In the genomic region with DNA sequence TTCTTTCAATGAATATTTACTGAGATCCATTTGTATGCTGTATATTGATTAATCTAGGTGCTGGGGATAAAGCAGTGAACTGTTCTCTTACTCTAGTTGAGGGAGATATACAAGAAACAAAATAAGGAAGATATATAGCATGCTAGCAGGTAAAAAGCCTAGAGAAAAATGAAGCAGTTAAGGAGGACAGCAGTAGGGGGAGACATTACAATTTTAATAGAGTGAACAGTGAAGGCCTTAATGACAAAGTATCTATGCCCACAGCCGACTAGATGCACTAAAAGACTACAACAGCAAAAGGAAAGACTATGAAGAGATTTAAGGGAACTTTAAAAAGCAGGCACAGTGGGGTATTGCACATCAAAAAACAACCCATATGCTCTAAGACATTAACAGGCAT, we compare ENCODE assay signal across 12 cellular contexts.
DNase-seq lines count a peak whose midpoint lies in the region; TF ChIP-seq lines count a peak whose summit lies in the region.
"Had no signal": no experiment of that assay in that cellular context is flagged by ENCODE, and none has a peak within 500 bp of the region (broad histone marks: within the 10 kb centered on the region; RNA-seq: fewer than 3 reads in every experiment).

No MANE protein-coding gene starts in this region.

- no peak overlapping the region for H3K4me3 ChIP-seq in colonic mucosa
- H3K4me3 ChIP-seq in right atrium auricular region = no peak overlapping the region

- H3K36me3 ChIP-seq in colonic mucosa (no peaks in the 10 kb centered on the region), right atrium auricular region (peaks cover 39% of the 10 kb centered on the region)

- H3K9me3 ChIP-seq in colonic mucosa (no peaks in the 10 kb centered on the region), right atrium auricular region (no peaks in the 10 kb centered on the region)

- no peak overlapping the region for H3K9ac ChIP-seq in colonic mucosa (ENCODE audit: low read depth in 2 of 2, low read length in 2 of 2)

- H3K4me1 Mint-ChIP-seq in chondrocyte (ENCODE audit: low read depth) = no peaks in the 10 kb centered on the region
- H3K4me1 Mint-ChIP-seq in activated naive CD4-positive, alpha-beta T cell treated with anti-CD3 and anti-CD28 coated beads for 36 hours (ENCODE audit: low read depth) = no peaks in the 10 kb centered on the region
- H3K4me1 Mint-ChIP-seq: stimulated activated effector memory CD8-positive, alpha-beta T cell treated with anti-CD3 and anti-CD28 coated beads, Interleukin-12 subunit alpha, Interleukin-12 subunit beta, amount 100 ng/mL, for 72 hours had no signal

- H3K27me3 Mint-ChIP-seq in chondrocyte (ENCODE audit: low read depth) = no peaks in the 10 kb centered on the region
- no peaks in the 10 kb centered on the region for H3K27me3 Mint-ChIP-seq in activated naive CD4-positive, alpha-beta T cell treated with anti-CD3 and anti-CD28 coated beads for 36 hours (ENCODE audit: low read depth)
- H3K27me3 Mint-ChIP-seq: CD8-positive, alpha-beta memory T cell had no signal

- H3K36me3 Mint-ChIP-seq in chondrocyte (ENCODE audit: low read depth) = peaks cover 14% of the 10 kb centered on the region
- H3K36me3 Mint-ChIP-seq in activated naive CD4-positive, alpha-beta T cell treated with anti-CD3 and anti-CD28 coated beads for 36 hours (ENCODE audit: low read depth) = peaks cover 20% of the 10 kb centered on the region

- CTCF ChIA-PET in GM10248 (lab: Yijun Ruan, JAX) = interaction anchor here (0.7 kb wide), 2 partner anchors 9 to 13 kb away, joined by 3 to 4 read pairs; no protein-coding TSS in a partner anchor
- CTCF ChIA-PET in activated naive CD4-positive, alpha-beta T cell treated with anti-CD3 and anti-CD28 coated beads for 36 hours (lab: Charles Lee) = interaction anchor here (0.6 kb wide), 1 partner anchor 163 kb away, joined by 3 read pairs; no protein-coding TSS in a partner anchor

- no peaks in the 10 kb centered on the region for H3K9me3 Mint-ChIP-seq in chondrocyte (ENCODE audit: low read depth)
- H3K9me3 Mint-ChIP-seq in activated naive CD4-positive, alpha-beta T cell treated with anti-CD3 and anti-CD28 coated beads for 36 hours = no peaks in the 10 kb centered on the region
- H3K9me3 Mint-ChIP-seq: CD8-positive, alpha-beta memory T cell; stimulated activated effector memory CD8-positive, alpha-beta T cell treated with anti-CD3 and anti-CD28 coated beads, Interleukin-12 subunit alpha, Interleukin-12 subunit beta, amount 100 ng/mL, for 72 hours had no signal

- DNase-seq in GM10248 (ENCODE audit: extremely low spot score) (peak; percentile 10), NCI-H524 treated with DMSO at 0.1 percent for 48 hours (lab: John Stamatoyannopoulos, UW) (peak; percentile 44), chondrocyte (ENCODE audit: low spot score) (no peak), colonic mucosa (no peak), right atrium auricular region (ENCODE audit: low spot score) (no peak), NOMO-1 treated with dmso at 0.1 percent for 144 hours (lab: John Stamatoyannopoulos, UW; ENCODE audit: unreplicated experiment) (no peak)
- DNase-seq in activated naive CD4-positive, alpha-beta T cell treated with anti-CD3 and anti-CD28 coated beads for 36 hours = no peak
- DNase-seq: activated CD4-positive, alpha-beta T cell treated with anti-CD3 and anti-CD28 coated beads, Interleukin-2, amount 50 U/mL, for 4 hours; CD8-positive, alpha-beta memory T cell; right cardiac atrium had no signal

- POLR2A ChIA-PET in GM10248 (lab: Yijun Ruan, JAX) = no interaction called here

- peak; percentile 70 for TF ChIP-seq CTCF in 22Rv1 (IDR thresholded peaks at IDR 0.05)
- TF ChIP-seq CTCF in GM10248 (IDR thresholded peaks at IDR 0.05; ENCODE audit: control extremely low read depth, extremely low read depth, low read depth, missing control alignments) = peak; percentile 12
- peak; percentile 57 for TF ChIP-seq CTCF in chondrocyte (IDR thresholded peaks at IDR 0.05)
- TF ChIP-seq CTCF in colonic mucosa (IDR thresholded peaks at IDR 0.05) = no peak
- TF ChIP-seq CTCF in right atrium auricular region (IDR thresholded peaks at IDR 0.05) = no peak

- H3K27me3 ChIP-seq in colonic mucosa = no peaks in the 10 kb centered on the region
- no peaks in the 10 kb centered on the region for H3K27me3 ChIP-seq in right atrium auricular region

- no peak overlapping the region for H3K27ac ChIP-seq in 22Rv1
- no peak overlapping the region for H3K27ac ChIP-seq in colonic mucosa
- H3K27ac ChIP-seq in right atrium auricular region = no peak overlapping the region

- no peak overlapping the region for H3K27ac Mint-ChIP-seq in chondrocyte (ENCODE audit: unreplicated experiment)
- H3K27ac Mint-ChIP-seq in activated naive CD4-positive, alpha-beta T cell treated with anti-CD3 and anti-CD28 coated beads for 36 hours = no peak overlapping the region
- H3K27ac Mint-ChIP-seq: stimulated activated effector memory CD8-positive, alpha-beta T cell treated with anti-CD3 and anti-CD28 coated beads, Interleukin-12 subunit alpha, Interleukin-12 subunit beta, amount 100 ng/mL, for 72 hours had no signal

- H3K4me1 ChIP-seq in colonic mucosa (no peaks in the 10 kb centered on the region), right atrium auricular region (no peaks in the 10 kb centered on the region)

- intact Hi-C loops in colonic mucosa (cut with DNase I) = no loop called here
- intact Hi-C loops in activated naive CD4-positive, alpha-beta T cell treated with anti-CD3 and anti-CD28 coated beads for 36 hours (cut with micrococcal nuclease) = no loop called here

- H3K4me3 Mint-ChIP-seq in chondrocyte (ENCODE audit: unreplicated experiment) = no peak overlapping the region
- H3K4me3 Mint-ChIP-seq in activated naive CD4-positive, alpha-beta T cell treated with anti-CD3 and anti-CD28 coated beads for 36 hours = no peak overlapping the region
- H3K4me3 Mint-ChIP-seq: CD8-positive, alpha-beta memory T cell; stimulated activated effector memory CD8-positive, alpha-beta T cell treated with anti-CD3 and anti-CD28 coated beads, Interleukin-12 subunit alpha, Interleukin-12 subunit beta, amount 100 ng/mL, for 72 hours had no signal

Comparison
In these comparisons a context has a peak if more than half of its experiments do, and no peak if none do; other contexts are left out.
1. CTCF ChIP-seq: peak in 22Rv1 (single experiment), GM10248 (single experiment) and chondrocyte (single experiment); none in colonic mucosa (single experiment) and right atrium auricular region (0 of 2).
2. DNase-seq: peak in GM10248 (single experiment) and NCI-H524 treated with DMSO at 0.1 percent for 48 hours (single experiment); none in chondrocyte (single experiment), colonic mucosa (single experiment), activated naive CD4-positive, alpha-beta T cell treated with anti-CD3 and anti-CD28 coated beads for 36 hours (single experiment), right atrium auricular region (single experiment) and NOMO-1 treated with dmso at 0.1 percent for 144 hours (single experiment).